ENCODE assay signal across 8 cellular contexts in the genomic region with DNA sequence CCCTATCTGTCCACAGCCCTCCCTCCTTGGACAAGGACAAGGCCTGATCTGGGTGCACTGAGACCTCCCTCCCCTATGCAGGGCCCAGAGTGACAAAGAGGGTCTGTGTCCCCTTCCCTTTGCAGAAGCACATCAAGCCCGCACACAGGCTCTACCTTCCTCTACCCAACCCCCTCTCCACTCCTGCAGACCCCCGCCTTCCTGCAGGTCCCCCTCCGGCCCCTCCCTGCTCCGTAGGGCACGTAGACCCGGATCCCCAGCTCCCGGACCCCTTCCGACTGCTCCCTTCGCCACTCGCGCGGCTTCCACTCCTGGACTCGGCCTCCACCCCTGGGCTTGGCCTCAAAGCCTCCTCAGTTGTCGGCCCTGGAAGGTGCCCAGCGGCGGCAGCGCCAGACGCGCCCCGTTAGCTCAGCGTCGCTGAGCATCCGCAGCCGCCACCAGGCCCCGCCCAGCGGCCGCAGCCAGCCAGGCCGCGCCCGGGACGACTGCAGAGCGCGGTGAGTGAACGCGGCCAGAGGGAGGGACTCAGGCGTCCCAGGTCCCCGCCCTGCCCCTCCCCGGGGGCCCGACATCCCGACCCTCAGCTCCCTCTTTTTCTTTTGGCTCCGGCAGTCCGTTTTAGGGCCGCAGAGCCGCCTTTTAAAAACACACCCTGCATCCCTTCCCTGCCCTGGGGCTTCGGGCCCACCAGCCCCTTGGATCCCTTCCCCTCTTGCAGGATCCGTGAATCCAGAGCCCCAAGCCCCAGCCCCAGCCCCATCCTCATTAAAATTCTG. TPM values are rescaled to one million over a fixed set of nuclear protein-coding genes. Genes with fewer than 3 reads are reported as not detected.
DNase-seq lines count a peak whose midpoint lies in the region; ATAC-seq and TF ChIP-seq lines count a peak whose summit lies in the region.

No MANE protein-coding gene starts in this region.

- H3K4me3 Mint-ChIP-seq in osteocyte (ENCODE audit: unreplicated experiment): peak overlapping the region; percentile 97

- H3K36me3 Mint-ChIP-seq in osteocyte (ENCODE audit: unreplicated experiment): peaks cover 4% of the 10 kb centered on the region

- peaks cover 23% of the 10 kb centered on the region for H3K4me1 ChIP-seq in GM23248 (ENCODE audit: insufficient read depth)
- peaks cover 52% of the 10 kb centered on the region for H3K4me1 ChIP-seq in left ventricle myocardium inferior
- peaks cover 50% of the 10 kb centered on the region for H3K4me1 ChIP-seq in vagina

- H3K36me3 ChIP-seq in GM23248 (ENCODE audit: low read depth) (no peaks in the 10 kb centered on the region), left ventricle myocardium inferior (peaks cover 3% of the 10 kb centered on the region), vagina (no peaks in the 10 kb centered on the region)

- TF ChIP-seq CTCF in left ventricle myocardium inferior (IDR thresholded peaks at IDR 0.05; ENCODE audit: borderline replicate concordance) (peak; percentile 10), osteocyte (IDR thresholded peaks at IDR 0.05) (no peak), vagina (IDR thresholded peaks at IDR 0.05) (no peak)

- H3K27ac ChIP-seq in GM23248: peak overlapping the region; percentile 100
- H3K27ac ChIP-seq in left ventricle myocardium inferior (replicated peaks): peak overlapping the region; percentile 94
- H3K27ac ChIP-seq in vagina: peak overlapping the region; percentile 95

- WGBS in GM23248 (ENCODE audit: low coverage in 1 of 2, low lambda C conversion rate in 2 of 2, missing lambda C conversion rate in 2 of 2), 2 experiments: 1 to 3% methylated on average over 30 to 46 of the region's 46 CpGs

- H3K9me2 ChIP-seq in GM23248 (ENCODE audit: insufficient read depth): no peaks in the 10 kb centered on the region

- peaks cover 16% of the 10 kb centered on the region for H3F3A ChIP-seq in GM23248 (ENCODE audit: insufficient read depth)

- H3K4me1 Mint-ChIP-seq in osteocyte (ENCODE audit: unreplicated experiment): peaks cover 31% of the 10 kb centered on the region

- H3K27me3 Mint-ChIP-seq in osteocyte (ENCODE audit: unreplicated experiment): no peaks in the 10 kb centered on the region

- H3K79me2 ChIP-seq in GM23248 (ENCODE audit: insufficient read depth): peaks cover 30% of the 10 kb centered on the region

- DNase-seq in GM23248 (peak; percentile 95), amygdala (lab: John Stamatoyannopoulos, UW) (peak in 48 of 56 donors; percentile 22 to 85 (median 66)), left ventricle myocardium inferior (peak; percentile 88), osteocyte (ENCODE audit: extremely low spot score, unreplicated experiment) (peak; percentile 89), vagina (ENCODE audit: extremely low spot score in 2 of 2) (peak in 1 of 2 donors; percentile 91), D341Med (ENCODE audit: low spot score) (no peak)

- no peaks in the 10 kb centered on the region for H3K27me3 ChIP-seq in GM23248 (replicated peaks; ENCODE audit: insufficient read depth)
- H3K27me3 ChIP-seq in left ventricle myocardium inferior (ENCODE audit: low read depth): no peaks in the 10 kb centered on the region
- no peaks in the 10 kb centered on the region for H3K27me3 ChIP-seq in vagina

- peak overlapping the region; percentile 89 for H3K4me2 ChIP-seq in GM23248 (ENCODE audit: unreplicated experiment)

- H4K20me1 ChIP-seq in GM23248 (ENCODE audit: insufficient read depth): no peaks in the 10 kb centered on the region

- peak overlapping the region; percentile 51 for H2AFZ ChIP-seq in GM23248

- ATAC-seq in SK-N-SH treated with all-trans-retinoic acid at 6 μM for 48 hours: peak; percentile 57
- ATAC-seq in HG03039 (IDR thresholded peaks at IDR 0.05; ENCODE audit: unreplicated experiment): no peak

- intact Hi-C loops in left ventricle myocardium inferior (cut with micrococcal nuclease): no loop called here
- intact Hi-C loops in vagina (cut with DNase I): no loop called here

- peak overlapping the region; percentile 98 for H3K9ac ChIP-seq in GM23248

- H3K9me3 ChIP-seq in GM23248 (ENCODE audit: low read depth): no peaks in the 10 kb centered on the region
- no peaks in the 10 kb centered on the region for H3K9me3 ChIP-seq in left ventricle myocardium inferior (replicated peaks)
- H3K9me3 ChIP-seq in vagina: no peaks in the 10 kb centered on the region

- in situ Hi-C loops in GM23248 (cut with MboI): no loop called here

- H3K27ac Mint-ChIP-seq in osteocyte (ENCODE audit: unreplicated experiment): peak overlapping the region; percentile 100

- peak in 1 of 2 donors; percentile 17 for TF ChIP-seq POLR2A in vagina (IDR thresholded peaks at IDR 0.05)

- H3K9me3 Mint-ChIP-seq in osteocyte (ENCODE audit: unreplicated experiment): no peaks in the 10 kb centered on the region

- H3K4me3 ChIP-seq in GM23248: peak overlapping the region; percentile 76
- peak overlapping the region; percentile 82 for H3K4me3 ChIP-seq in left ventricle myocardium inferior
- peak overlapping the region; percentile 66 to 96 for H3K4me3 ChIP-seq in vagina

TF ChIP-seq in SK-N-SH treated with all-trans-retinoic acid at 6 μM for 48 hours, 23 proteins besides CTCF, POLR2A, EP300 and RAD21:
- TF ChIP-seq OSR1 (CRISPR knock-in tag; IDR thresholded peaks at IDR 0.05) (no peak), ARNTL (CRISPR knock-in tag; IDR thresholded peaks at IDR 0.05; ENCODE audit: borderline replicate concordance, low read depth) (no peak), CSDC2 (CRISPR knock-in tag; IDR thresholded peaks at IDR 0.05) (no peak), ZFP3 (CRISPR knock-in tag; IDR thresholded peaks at IDR 0.05) (no peak)
- TF ChIP-seq, protein P1, sequence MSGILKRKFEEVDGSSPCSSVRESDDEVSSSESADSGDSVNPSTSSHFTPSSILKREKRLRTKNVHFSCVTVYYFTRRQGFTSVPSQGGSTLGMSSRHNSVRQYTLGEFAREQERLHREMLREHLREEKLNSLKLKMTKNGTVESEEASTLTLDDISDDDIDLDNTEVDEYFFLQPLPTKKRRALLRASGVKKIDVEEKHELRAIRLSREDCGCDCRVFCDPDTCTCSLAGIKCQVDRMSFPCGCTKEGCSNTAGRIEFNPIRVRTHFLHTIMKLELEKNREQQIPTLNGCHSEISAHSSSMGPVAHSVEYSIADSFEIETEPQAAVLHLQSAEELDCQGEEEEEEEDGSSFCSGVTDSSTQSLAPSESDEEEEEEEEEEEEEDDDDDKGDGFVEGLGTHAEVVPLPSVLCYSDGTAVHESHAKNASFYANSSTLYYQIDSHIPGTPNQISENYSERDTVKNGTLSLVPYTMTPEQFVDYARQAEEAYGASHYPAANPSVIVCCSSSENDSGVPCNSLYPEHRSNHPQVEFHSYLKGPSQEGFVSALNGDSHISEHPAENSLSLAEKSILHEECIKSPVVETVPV (CRISPR knock-in tag; IDR thresholded peaks at IDR 0.05): no peak
- TF ChIP-seq, protein P2, sequence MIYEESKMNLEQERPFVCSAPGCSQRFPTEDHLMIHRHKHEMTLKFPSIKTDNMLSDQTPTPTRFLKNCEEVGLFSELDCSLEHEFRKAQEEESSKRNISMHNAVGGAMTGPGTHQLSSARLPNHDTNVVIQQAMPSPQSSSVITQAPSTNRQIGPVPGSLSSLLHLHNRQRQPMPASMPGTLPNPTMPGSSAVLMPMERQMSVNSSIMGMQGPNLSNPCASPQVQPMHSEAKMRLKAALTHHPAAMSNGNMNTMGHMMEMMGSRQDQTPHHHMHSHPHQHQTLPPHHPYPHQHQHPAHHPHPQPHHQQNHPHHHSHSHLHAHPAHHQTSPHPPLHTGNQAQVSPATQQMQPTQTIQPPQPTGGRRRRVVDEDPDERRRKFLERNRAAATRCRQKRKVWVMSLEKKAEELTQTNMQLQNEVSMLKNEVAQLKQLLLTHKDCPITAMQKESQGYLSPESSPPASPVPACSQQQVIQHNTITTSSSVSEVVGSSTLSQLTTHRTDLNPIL (CRISPR knock-in tag; IDR thresholded peaks at IDR 0.05; ENCODE audit: low read depth): no peak
- TF ChIP-seq, protein P3, sequence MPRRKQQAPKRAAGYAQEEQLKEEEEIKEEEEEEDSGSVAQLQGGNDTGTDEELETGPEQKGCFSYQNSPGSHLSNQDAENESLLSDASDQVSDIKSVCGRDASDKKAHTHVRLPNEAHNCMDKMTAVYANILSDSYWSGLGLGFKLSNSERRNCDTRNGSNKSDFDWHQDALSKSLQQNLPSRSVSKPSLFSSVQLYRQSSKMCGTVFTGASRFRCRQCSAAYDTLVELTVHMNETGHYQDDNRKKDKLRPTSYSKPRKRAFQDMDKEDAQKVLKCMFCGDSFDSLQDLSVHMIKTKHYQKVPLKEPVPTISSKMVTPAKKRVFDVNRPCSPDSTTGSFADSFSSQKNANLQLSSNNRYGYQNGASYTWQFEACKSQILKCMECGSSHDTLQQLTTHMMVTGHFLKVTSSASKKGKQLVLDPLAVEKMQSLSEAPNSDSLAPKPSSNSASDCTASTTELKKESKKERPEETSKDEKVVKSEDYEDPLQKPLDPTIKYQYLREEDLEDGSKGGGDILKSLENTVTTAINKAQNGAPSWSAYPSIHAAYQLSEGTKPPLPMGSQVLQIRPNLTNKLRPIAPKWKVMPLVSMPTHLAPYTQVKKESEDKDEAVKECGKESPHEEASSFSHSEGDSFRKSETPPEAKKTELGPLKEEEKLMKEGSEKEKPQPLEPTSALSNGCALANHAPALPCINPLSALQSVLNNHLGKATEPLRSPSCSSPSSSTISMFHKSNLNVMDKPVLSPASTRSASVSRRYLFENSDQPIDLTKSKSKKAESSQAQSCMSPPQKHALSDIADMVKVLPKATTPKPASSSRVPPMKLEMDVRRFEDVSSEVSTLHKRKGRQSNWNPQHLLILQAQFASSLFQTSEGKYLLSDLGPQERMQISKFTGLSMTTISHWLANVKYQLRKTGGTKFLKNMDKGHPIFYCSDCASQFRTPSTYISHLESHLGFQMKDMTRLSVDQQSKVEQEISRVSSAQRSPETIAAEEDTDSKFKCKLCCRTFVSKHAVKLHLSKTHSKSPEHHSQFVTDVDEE (CRISPR knock-in tag; IDR thresholded peaks at IDR 0.05): no peak

RNA-seq across cellular contexts. Expression of a gene that starts 1.6 kb away (rescaled TPM):
- 74.8 and 85.9 TPM in 2 replicates for total RNA-seq in GM23248 (2014; rRNA removed; shearing (Covaris generic))
- 222 and 226 TPM in 2 replicates for polyA plus RNA-seq in GM23248 (2016; fragmentation: Nextera tagmentation; extraction: Ambion mirVana)
- total RNA-seq in left ventricle myocardium inferior (96.0 TPM), osteocyte (136 and 165 TPM in 2 replicates), vagina (68.3 TPM)

RNA-seq across cellular contexts. Expression of a gene that starts 15.9 kb away (rescaled TPM):
- not detected in 2 replicates for total RNA-seq in GM23248 (2014; rRNA removed; shearing (Covaris generic))
- polyA plus RNA-seq in GM23248 (2016; fragmentation: Nextera tagmentation; extraction: Ambion mirVana): not detected in 2 replicates
- total RNA-seq in left ventricle myocardium inferior: not detected
- 0.21 and 0.30 TPM in 2 replicates for total RNA-seq in osteocyte
- total RNA-seq in vagina: not detected

RNA-seq across cellular contexts. Expression of a gene that starts 42.0 kb away (rescaled TPM):
- not detected in 2 replicates for total RNA-seq in GM23248 (2014; rRNA removed; shearing (Covaris generic))
- polyA plus RNA-seq in GM23248 (2016; fragmentation: Nextera tagmentation; extraction: Ambion mirVana): not detected in 2 replicates
- total RNA-seq in left ventricle myocardium inferior: 0.22 TPM
- total RNA-seq in osteocyte: not detected in 2 replicates
- total RNA-seq in vagina: 0.49 TPM

RNA-seq across cellular contexts. Expression of a gene that starts 43.0 kb away (rescaled TPM):
- total RNA-seq in GM23248 (2014; rRNA removed; shearing (Covaris generic)): not detected in 2 replicates
- not detected in 2 replicates for polyA plus RNA-seq in GM23248 (2016; fragmentation: Nextera tagmentation; extraction: Ambion mirVana)
- not detected for total RNA-seq in left ventricle myocardium inferior
- total RNA-seq in osteocyte: not detected in 2 replicates
- not detected for total RNA-seq in vagina
